ENCODE assay signal across 1 cellular context in the genomic region with DNA sequence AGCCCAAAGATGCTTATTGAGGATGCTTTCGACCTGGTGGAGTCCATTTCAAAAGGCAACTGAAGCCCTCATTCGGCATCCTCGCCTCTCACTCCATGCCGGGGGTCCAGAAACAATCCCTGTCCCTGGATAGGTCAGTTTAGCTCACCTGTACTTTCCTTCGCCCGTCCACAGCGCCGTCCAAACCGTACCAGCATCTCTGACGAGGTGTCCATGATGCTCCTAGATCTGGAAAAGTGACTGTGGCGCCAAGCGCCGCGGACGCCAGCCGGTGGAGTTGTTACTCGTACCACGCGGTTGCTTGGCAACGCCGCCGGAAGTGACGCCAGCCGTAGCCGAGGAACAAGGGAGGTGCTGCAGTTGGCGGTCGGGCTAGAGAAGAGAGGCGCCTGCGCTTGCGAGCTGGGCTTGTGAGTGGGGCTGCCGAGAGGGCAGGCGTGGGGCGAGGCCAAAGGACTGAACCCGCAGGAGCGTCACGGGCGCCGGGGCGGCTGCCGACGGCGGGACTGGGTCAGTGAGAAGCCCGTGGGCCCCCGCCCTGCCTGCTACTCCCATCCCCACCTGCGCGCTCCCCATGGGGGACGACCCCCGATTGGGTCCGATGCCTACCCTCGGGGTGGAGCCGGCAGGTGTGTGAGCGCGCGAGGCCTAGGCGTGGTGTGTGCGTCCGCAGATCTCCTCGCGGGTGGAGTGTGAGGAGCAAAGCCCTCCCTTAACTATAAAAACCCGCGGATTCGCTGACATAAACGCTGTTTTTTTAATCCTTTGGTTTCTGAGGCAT.
TF ChIP-seq lines count a peak whose summit lies in the region.

A gene with protein sequence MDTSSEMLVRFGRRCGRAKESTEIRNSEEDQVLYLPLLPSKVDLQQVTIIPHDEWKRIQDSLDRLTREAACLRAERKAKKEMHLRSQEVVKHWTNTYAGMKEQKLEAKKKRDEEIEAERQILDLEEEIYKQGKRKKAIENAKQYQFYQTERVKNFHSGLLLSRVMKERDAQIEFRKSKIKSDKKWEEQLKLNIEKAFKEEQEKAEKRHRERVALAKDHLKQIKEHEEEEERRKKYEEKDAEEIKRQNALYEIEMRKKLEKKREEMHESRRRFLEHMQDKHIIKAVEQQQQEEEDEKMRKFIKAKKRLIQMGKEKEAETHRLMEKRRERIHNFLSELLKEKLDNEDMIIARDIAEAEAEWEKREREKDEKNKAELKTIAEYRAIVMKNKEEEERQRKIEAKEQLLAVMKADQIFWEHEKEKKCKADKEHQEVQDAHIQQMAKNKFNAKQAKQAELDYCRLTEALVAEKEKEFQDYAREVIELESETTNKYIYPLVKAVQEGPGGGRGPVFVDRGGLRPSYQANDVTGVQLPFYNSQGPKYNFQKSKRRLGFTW (minus strand): TSS at position 293 of the 781 bp plus-strand sequence. CDS start 78 bp downstream, at position 215.
A gene with protein sequence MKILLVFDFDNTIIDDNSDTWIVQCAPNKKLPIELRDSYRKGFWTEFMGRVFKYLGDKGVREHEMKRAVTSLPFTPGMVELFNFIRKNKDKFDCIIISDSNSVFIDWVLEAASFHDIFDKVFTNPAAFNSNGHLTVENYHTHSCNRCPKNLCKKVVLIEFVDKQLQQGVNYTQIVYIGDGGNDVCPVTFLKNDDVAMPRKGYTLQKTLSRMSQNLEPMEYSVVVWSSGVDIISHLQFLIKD (plus strand): TSS at position 357 of the 781 bp plus-strand sequence. CDS start 6,503 bp downstream, outside the sequence.

TF ChIP-seq in GM12878, 131 proteins besides CTCF, POLR2A, EP300 and RAD21 (continued from another document and continues in another):
- TF ChIP-seq, protein P1, sequence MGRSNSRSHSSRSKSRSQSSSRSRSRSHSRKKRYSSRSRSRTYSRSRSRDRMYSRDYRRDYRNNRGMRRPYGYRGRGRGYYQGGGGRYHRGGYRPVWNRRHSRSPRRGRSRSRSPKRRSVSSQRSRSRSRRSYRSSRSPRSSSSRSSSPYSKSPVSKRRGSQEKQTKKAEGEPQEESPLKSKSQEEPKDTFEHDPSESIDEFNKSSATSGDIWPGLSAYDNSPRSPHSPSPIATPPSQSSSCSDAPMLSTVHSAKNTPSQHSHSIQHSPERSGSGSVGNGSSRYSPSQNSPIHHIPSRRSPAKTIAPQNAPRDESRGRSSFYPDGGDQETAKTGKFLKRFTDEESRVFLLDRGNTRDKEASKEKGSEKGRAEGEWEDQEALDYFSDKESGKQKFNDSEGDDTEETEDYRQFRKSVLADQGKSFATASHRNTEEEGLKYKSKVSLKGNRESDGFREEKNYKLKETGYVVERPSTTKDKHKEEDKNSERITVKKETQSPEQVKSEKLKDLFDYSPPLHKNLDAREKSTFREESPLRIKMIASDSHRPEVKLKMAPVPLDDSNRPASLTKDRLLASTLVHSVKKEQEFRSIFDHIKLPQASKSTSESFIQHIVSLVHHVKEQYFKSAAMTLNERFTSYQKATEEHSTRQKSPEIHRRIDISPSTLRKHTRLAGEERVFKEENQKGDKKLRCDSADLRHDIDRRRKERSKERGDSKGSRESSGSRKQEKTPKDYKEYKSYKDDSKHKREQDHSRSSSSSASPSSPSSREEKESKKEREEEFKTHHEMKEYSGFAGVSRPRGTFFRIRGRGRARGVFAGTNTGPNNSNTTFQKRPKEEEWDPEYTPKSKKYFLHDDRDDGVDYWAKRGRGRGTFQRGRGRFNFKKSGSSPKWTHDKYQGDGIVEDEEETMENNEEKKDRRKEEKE (IDR thresholded peaks at IDR 0.05): no peak
- TF ChIP-seq, protein P2, sequence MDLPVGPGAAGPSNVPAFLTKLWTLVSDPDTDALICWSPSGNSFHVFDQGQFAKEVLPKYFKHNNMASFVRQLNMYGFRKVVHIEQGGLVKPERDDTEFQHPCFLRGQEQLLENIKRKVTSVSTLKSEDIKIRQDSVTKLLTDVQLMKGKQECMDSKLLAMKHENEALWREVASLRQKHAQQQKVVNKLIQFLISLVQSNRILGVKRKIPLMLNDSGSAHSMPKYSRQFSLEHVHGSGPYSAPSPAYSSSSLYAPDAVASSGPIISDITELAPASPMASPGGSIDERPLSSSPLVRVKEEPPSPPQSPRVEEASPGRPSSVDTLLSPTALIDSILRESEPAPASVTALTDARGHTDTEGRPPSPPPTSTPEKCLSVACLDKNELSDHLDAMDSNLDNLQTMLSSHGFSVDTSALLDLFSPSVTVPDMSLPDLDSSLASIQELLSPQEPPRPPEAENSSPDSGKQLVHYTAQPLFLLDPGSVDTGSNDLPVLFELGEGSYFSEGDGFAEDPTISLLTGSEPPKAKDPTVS (IDR thresholded peaks at IDR 0.05; ENCODE audit: low read depth, low read length): no peak
- TF ChIP-seq YBX1 (IDR thresholded peaks at IDR 0.05) (no peak), SMC3 (IDR thresholded peaks at IDR 0.05; ENCODE audit: borderline replicate concordance, low read length) (no peak), BMI1 (IDR thresholded peaks at IDR 0.05; ENCODE audit: borderline replicate concordance) (peak; percentile 99), NFYA (IDR thresholded peaks at IDR 0.05; ENCODE audit: borderline replicate concordance, low read depth, low read length) (no peak), KLF5 (IDR thresholded peaks at IDR 0.05; ENCODE audit: partially characterized antibody) (no peak), CBX3 (IDR thresholded peaks at IDR 0.05; ENCODE audit: borderline replicate concordance, low read depth) (no peak), KAT2A (conservative IDR thresholded peaks at IDR 0.05; ENCODE audit: control insufficient read depth, low read depth, low read length) (no peak), ZSCAN29 (IDR thresholded peaks at IDR 0.05) (no peak), ETV6 (conservative IDR thresholded peaks at IDR 0.05 in 1 of 2, IDR thresholded peaks at IDR 0.05 in 1 of 2; ENCODE audit: borderline replicate concordance in 1 of 2, low read depth in 1 of 2) (no peak), MEF2A (IDR thresholded peaks at IDR 0.05; ENCODE audit: insufficient read depth, low read depth, low read length) (no peak), BCL11A (IDR thresholded peaks at IDR 0.05; ENCODE audit: low read depth, low read length) (no peak), STAT1 (conservative IDR thresholded peaks at IDR 0.05) (0 out of 2 replicates have a peak, but pooled peaks have one; percentile 33), HDAC2 (IDR thresholded peaks at IDR 0.05) (no peak), KDM1A (IDR thresholded peaks at IDR 0.05; ENCODE audit: borderline replicate concordance) (no peak), PML (IDR thresholded peaks at IDR 0.05; ENCODE audit: low read length) (peak; percentile 53; the same call in 1 of the 2 replicates), BACH1 (IDR thresholded peaks at IDR 0.05; ENCODE audit: borderline replicate concordance) (peak; percentile 95), HDAC6 (IDR thresholded peaks at IDR 0.05; ENCODE audit: unreplicated experiment) (no peak), BHLHE40 (IDR thresholded peaks at IDR 0.05; ENCODE audit: borderline replicate concordance in 1 of 2, low read depth in 2 of 2, low read length in 1 of 2) (peak in 1 of 2 experiments; percentile 81; a peak in 2 of 4 replicates), IKZF2 (IDR thresholded peaks at IDR 0.05) (peak in 1 of 2 experiments; percentile 31; a peak in 2 of 4 replicates), JUND (IDR thresholded peaks at IDR 0.05; ENCODE audit: low read depth, low read length) (no peak), ATF7 (IDR thresholded peaks at IDR 0.05; ENCODE audit: low read depth) (peak; percentile 11; the same call in 1 of the 2 replicates), SRF (IDR thresholded peaks at IDR 0.05; ENCODE audit: low read depth in 2 of 2, low read length in 2 of 2) (no peak), RBBP5 (conservative IDR thresholded peaks at IDR 0.05) (no peak), PAX5 (IDR thresholded peaks at IDR 0.05; ENCODE audit: borderline replicate concordance, low read depth, low read length) (no peak), ASH2L (IDR thresholded peaks at IDR 0.05; ENCODE audit: borderline replicate concordance, low read depth) (no peak), CEBPB (IDR thresholded peaks at IDR 0.05; ENCODE audit: borderline replicate concordance in 1 of 2, low read depth in 2 of 2, low read length in 2 of 2) (no peak), ZBED1 (IDR thresholded peaks at IDR 0.05; ENCODE audit: borderline replicate concordance) (no peak), CREM (IDR thresholded peaks at IDR 0.05; ENCODE audit: low read depth) (peak; percentile 94), TCF7 (IDR thresholded peaks at IDR 0.05; ENCODE audit: borderline replicate concordance) (no peak), POLR2AphosphoS2 (IDR thresholded peaks at IDR 0.05; ENCODE audit: low read depth, low read length) (0 out of 2 replicates have a peak, but pooled peaks have one; percentile 66), SMAD1 (IDR thresholded peaks at IDR 0.05; ENCODE audit: low read depth, partially characterized antibody) (no peak), MYB (IDR thresholded peaks at IDR 0.05; ENCODE audit: borderline replicate concordance, low read depth, low read length) (no peak), RUNX3 (IDR thresholded peaks at IDR 0.05; ENCODE audit: low read length) (peak; percentile 20; the same call in 1 of the 2 replicates), ZNF622 (IDR thresholded peaks at IDR 0.05) (no peak), TCF12 (IDR thresholded peaks at IDR 0.05; ENCODE audit: low read depth, low read length) (0 out of 2 replicates have a peak, but pooled peaks have one; percentile 6), TCF3 (IDR thresholded peaks at IDR 0.05; ENCODE audit: borderline replicate concordance, insufficient read depth, low read depth, low read length) (peak; percentile 57; the same call in 1 of the 2 replicates), EED (IDR thresholded peaks at IDR 0.05; ENCODE audit: low read depth) (no peak), MTA2 (IDR thresholded peaks at IDR 0.05; ENCODE audit: low read depth) (peak; percentile 49; the same call in 1 of the 2 replicates)
- TF ChIP-seq, protein P3, sequence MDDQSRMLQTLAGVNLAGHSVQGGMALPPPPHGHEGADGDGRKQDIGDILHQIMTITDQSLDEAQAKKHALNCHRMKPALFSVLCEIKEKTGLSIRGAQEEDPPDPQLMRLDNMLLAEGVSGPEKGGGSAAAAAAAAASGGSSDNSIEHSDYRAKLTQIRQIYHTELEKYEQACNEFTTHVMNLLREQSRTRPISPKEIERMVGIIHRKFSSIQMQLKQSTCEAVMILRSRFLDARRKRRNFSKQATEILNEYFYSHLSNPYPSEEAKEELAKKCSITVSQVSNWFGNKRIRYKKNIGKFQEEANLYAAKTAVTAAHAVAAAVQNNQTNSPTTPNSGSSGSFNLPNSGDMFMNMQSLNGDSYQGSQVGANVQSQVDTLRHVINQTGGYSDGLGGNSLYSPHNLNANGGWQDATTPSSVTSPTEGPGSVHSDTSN (IDR thresholded peaks at IDR 0.05; ENCODE audit: insufficient replicate concordance, low read depth, low read length): no peak
- TF ChIP-seq, protein P4, sequence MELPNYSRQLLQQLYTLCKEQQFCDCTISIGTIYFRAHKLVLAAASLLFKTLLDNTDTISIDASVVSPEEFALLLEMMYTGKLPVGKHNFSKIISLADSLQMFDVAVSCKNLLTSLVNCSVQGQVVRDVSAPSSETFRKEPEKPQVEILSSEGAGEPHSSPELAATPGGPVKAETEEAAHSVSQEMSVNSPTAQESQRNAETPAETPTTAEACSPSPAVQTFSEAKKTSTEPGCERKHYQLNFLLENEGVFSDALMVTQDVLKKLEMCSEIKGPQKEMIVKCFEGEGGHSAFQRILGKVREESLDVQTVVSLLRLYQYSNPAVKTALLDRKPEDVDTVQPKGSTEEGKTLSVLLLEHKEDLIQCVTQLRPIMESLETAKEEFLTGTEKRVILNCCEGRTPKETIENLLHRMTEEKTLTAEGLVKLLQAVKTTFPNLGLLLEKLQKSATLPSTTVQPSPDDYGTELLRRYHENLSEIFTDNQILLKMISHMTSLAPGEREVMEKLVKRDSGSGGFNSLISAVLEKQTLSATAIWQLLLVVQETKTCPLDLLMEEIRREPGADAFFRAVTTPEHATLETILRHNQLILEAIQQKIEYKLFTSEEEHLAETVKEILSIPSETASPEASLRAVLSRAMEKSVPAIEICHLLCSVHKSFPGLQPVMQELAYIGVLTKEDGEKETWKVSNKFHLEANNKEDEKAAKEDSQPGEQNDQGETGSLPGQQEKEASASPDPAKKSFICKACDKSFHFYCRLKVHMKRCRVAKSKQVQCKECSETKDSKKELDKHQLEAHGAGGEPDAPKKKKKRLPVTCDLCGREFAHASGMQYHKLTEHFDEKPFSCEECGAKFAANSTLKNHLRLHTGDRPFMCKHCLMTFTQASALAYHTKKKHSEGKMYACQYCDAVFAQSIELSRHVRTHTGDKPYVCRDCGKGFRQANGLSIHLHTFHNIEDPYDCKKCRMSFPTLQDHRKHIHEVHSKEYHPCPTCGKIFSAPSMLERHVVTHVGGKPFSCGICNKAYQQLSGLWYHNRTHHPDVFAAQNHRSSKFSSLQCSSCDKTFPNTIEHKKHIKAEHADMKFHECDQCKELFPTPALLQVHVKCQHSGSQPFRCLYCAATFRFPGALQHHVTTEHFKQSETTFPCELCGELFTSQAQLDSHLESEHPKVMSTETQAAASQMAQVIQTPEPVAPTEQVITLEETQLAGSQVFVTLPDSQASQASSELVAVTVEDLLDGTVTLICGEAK (IDR thresholded peaks at IDR 0.05; ENCODE audit: borderline replicate concordance): peak; percentile 82; the same call in 1 of the 2 replicates
- TF ChIP-seq, protein P5, sequence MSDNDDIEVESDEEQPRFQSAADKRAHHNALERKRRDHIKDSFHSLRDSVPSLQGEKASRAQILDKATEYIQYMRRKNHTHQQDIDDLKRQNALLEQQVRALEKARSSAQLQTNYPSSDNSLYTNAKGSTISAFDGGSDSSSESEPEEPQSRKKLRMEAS (IDR thresholded peaks at IDR 0.05; ENCODE audit: low read depth, low read length): peak; percentile 65; the same call in 1 of the 2 replicates
- TF ChIP-seq, protein P6, sequence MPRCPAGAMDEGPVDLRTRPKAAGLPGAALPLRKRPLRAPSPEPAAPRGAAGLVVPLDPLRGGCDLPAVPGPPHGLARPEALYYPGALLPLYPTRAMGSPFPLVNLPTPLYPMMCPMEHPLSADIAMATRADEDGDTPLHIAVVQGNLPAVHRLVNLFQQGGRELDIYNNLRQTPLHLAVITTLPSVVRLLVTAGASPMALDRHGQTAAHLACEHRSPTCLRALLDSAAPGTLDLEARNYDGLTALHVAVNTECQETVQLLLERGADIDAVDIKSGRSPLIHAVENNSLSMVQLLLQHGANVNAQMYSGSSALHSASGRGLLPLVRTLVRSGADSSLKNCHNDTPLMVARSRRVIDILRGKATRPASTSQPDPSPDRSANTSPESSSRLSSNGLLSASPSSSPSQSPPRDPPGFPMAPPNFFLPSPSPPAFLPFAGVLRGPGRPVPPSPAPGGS (IDR thresholded peaks at IDR 0.05; ENCODE audit: borderline replicate concordance, insufficient read depth, low read depth, low read length, poor library complexity, severe bottlenecking): no peak
- TF ChIP-seq, protein P7, sequence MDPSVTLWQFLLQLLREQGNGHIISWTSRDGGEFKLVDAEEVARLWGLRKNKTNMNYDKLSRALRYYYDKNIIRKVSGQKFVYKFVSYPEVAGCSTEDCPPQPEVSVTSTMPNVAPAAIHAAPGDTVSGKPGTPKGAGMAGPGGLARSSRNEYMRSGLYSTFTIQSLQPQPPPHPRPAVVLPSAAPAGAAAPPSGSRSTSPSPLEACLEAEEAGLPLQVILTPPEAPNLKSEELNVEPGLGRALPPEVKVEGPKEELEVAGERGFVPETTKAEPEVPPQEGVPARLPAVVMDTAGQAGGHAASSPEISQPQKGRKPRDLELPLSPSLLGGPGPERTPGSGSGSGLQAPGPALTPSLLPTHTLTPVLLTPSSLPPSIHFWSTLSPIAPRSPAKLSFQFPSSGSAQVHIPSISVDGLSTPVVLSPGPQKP (IDR thresholded peaks at IDR 0.05; ENCODE audit: low read depth, low read length): peak; percentile 89
